ENCODE assay signal across 23 cellular contexts in genomic region chr17:63682981-63683380, GRCh38.
"Had no signal": no experiment of that assay in that cellular context is flagged by ENCODE, and none has a peak within 500 bp of the region (broad histone marks: within the 10 kb centered on the region; RNA-seq: fewer than 3 reads in every experiment).

No MANE protein-coding gene starts in this region.

- H3K36me3 ChIP-seq: neural progenitor cell, ovary, uterus had no signal

- H3K4me1 Mint-ChIP-seq: activated naive CD4-positive, alpha-beta T cell treated with anti-CD3 and anti-CD28 coated beads, Interleukin-2, amount 10 ng/mL, durations not matched to agents 7 days and 5 days had no signal

- DNase-seq: activated CD4-positive, CD25-positive, alpha-beta regulatory T cell treated with anti-CD3 and anti-CD28 coated beads, Interleukin-2, amount 50 U/mL, for 72 hours; activated CD8-positive, alpha-beta memory T cell treated with anti-CD3 and anti-CD28 coated beads, Interleukin-2, amount 50 U/mL, for 48 hours; activated effector memory CD4-positive, alpha-beta T cell treated with Interleukin-2 at 50 U/mL for 16 hours; activated naive CD4-positive, alpha-beta T cell treated with anti-CD3 and anti-CD28 coated beads, Interleukin-2, amount 10 ng/mL, durations not matched to agents 7 days and 5 days; activated T-cell treated with anti-CD3 and anti-CD28 coated beads, Interleukin-2, amount 50 U/mL, for 72 hours; aorta; brain microvascular endothelial cell; caudate nucleus; effector CD4-positive, alpha-beta T cell; erythroblast; foreskin fibroblast; left lung; naive B cell; ovary; stimulated activated CD4-positive, alpha-beta T cell treated with anti-CD3 and anti-CD28 coated beads, Interleukin-4, amount 100 ng/mL, for 24 hours; SW 1271; tibial artery; uterus had no signal

- H3K9me3 ChIP-seq: left lung, ovary, prostate gland, tibial artery, uterus had no signal

- H3K27me3 ChIP-seq: brain microvascular endothelial cell, left lung, neural progenitor cell, ovary, tibial artery, uterus had no signal

- H3K9me3 Mint-ChIP-seq: activated naive CD4-positive, alpha-beta T cell treated with anti-CD3 and anti-CD28 coated beads, Interleukin-2, amount 10 ng/mL, durations not matched to agents 7 days and 5 days; activated T-cell treated with anti-CD3 and anti-CD28 coated beads, Interleukin-2, amount 50 U/mL, for 72 hours; dendritic cell treated with granulocyte-macrophage colony-stimulating factor and Interleukin-4, amounts not matched to agents 40 ng/mL and 50 ng/mL, for 4 days; neural progenitor cell; stimulated activated naive CD8-positive, alpha-beta T cell treated with anti-CD3 and anti-CD28 coated beads, Interleukin-15, Interleukin-2, amounts not matched to agents 100 ng/mL and 50 ng/mL, for 24 hours had no signal

- H3K4me1 ChIP-seq: neural progenitor cell had no signal

- H3K27ac ChIP-seq: brain microvascular endothelial cell, neural progenitor cell, ovary, prostate gland, tibial artery, uterus had no signal

- H3K27me3 Mint-ChIP-seq: activated naive CD4-positive, alpha-beta T cell treated with anti-CD3 and anti-CD28 coated beads, Interleukin-2, amount 10 ng/mL, durations not matched to agents 7 days and 5 days; dendritic cell treated with granulocyte-macrophage colony-stimulating factor and Interleukin-4, amounts not matched to agents 40 ng/mL and 50 ng/mL, for 4 days; naive B cell; stimulated activated naive CD8-positive, alpha-beta T cell treated with anti-CD3 and anti-CD28 coated beads, Interleukin-15, Interleukin-2, amounts not matched to agents 100 ng/mL and 50 ng/mL, for 24 hours had no signal

- H3K4me3 Mint-ChIP-seq: activated naive CD4-positive, alpha-beta T cell treated with anti-CD3 and anti-CD28 coated beads, Interleukin-2, amount 10 ng/mL, durations not matched to agents 7 days and 5 days; activated T-cell treated with anti-CD3 and anti-CD28 coated beads, Interleukin-2, amount 50 U/mL, for 72 hours; dendritic cell treated with granulocyte-macrophage colony-stimulating factor and Interleukin-4, amounts not matched to agents 40 ng/mL and 50 ng/mL, for 4 days; naive B cell; neural progenitor cell; stimulated activated naive CD8-positive, alpha-beta T cell treated with anti-CD3 and anti-CD28 coated beads, Interleukin-15, Interleukin-2, amounts not matched to agents 100 ng/mL and 50 ng/mL, for 24 hours had no signal

- H3K4me3 ChIP-seq: left lung, lung, neural progenitor cell, ovary, prostate gland, tibial artery, uterus had no signal

- H3K27ac Mint-ChIP-seq: activated naive CD4-positive, alpha-beta T cell treated with anti-CD3 and anti-CD28 coated beads, Interleukin-2, amount 10 ng/mL, durations not matched to agents 7 days and 5 days; activated T-cell treated with anti-CD3 and anti-CD28 coated beads, Interleukin-2, amount 50 U/mL, for 72 hours; dendritic cell treated with granulocyte-macrophage colony-stimulating factor and Interleukin-4, amounts not matched to agents 40 ng/mL and 50 ng/mL, for 4 days; neural progenitor cell; stimulated activated naive CD8-positive, alpha-beta T cell treated with anti-CD3 and anti-CD28 coated beads, Interleukin-15, Interleukin-2, amounts not matched to agents 100 ng/mL and 50 ng/mL, for 24 hours had no signal

- ATAC-seq: activated T-cell treated with anti-CD3 and anti-CD28 coated beads, Interleukin-2, amount 50 U/mL, for 72 hours; left lung had no signal
